7 cellular contexts compared by ENCODE assay signal in genomic region chr1:32724678-32725594, GRCh38. TPM values are rescaled to one million over a fixed set of nuclear protein-coding genes. Genes with fewer than 3 reads are reported as not detected.
A peak's percentile ranks its signal among the peaks of the same experiment; 100 is the strongest.
DNase-seq lines count a peak whose midpoint lies in the region; ATAC-seq and TF ChIP-seq lines count a peak whose summit lies in the region.

No MANE protein-coding gene starts in this region.

- peak overlapping the region; percentile 30 for H3K4me2 ChIP-seq in GM23248 (ENCODE audit: unreplicated experiment)

- peak; percentile 97 for DNase-seq in GM23248
- peak; percentile 18 for DNase-seq in NCI-H2227 treated with DMSO at 0.1 percent for 48 hours (lab: John Stamatoyannopoulos, UW)
- peak; percentile 70 to 92 (median 89) for DNase-seq in adrenal gland
- DNase-seq in kidney glomerular epithelial cell (lab: John Stamatoyannopoulos, UW) = peak; percentile 49
- peak; percentile 75 for DNase-seq in ureter (ENCODE audit: low spot score)

- intact Hi-C loops in adrenal gland (cut with DNase I) = no loop called here

- no peaks in the 10 kb centered on the region for H3K79me2 ChIP-seq in GM23248 (ENCODE audit: insufficient read depth)

- 0 out of 2 replicates have a peak overlapping the region, but pooled peaks have one; percentile 18 for H3K9ac ChIP-seq in GM23248

- in situ Hi-C loops in GM23248 (cut with MboI) = no loop called here

- no peaks in the 10 kb centered on the region for H3K36me3 ChIP-seq in GM23248 (ENCODE audit: low read depth)
- no peaks in the 10 kb centered on the region for H3K36me3 ChIP-seq in adrenal gland (replicated peaks in 1 of 2)

- H3F3A ChIP-seq in GM23248 (ENCODE audit: insufficient read depth) = no peaks in the 10 kb centered on the region; the same call in 1 of the 2 replicates

- H3K9me3 ChIP-seq in GM23248 (ENCODE audit: low read depth) (no peaks in the 10 kb centered on the region), adrenal gland (replicated peaks in 1 of 3) (no peaks in the 10 kb centered on the region)

- H3K9me2 ChIP-seq in GM23248 (ENCODE audit: insufficient read depth) = no peaks in the 10 kb centered on the region

- H3K27ac ChIP-seq in GM23248 = peak overlapping the region; percentile 29; the same call in 1 of the 2 replicates
- H3K27ac ChIP-seq in adrenal gland = peak overlapping the region in 3 of 5 donors; percentile 25 to 83 (median 54)

- peak overlapping the region; percentile 76 for H2AFZ ChIP-seq in GM23248

- H4K20me1 ChIP-seq in GM23248 (ENCODE audit: insufficient read depth) = no peaks in the 10 kb centered on the region

- 54 to 55% methylated on average over 14 of the region's 14 CpGs for WGBS in GM23248 (ENCODE audit: low coverage in 1 of 2, low lambda C conversion rate in 2 of 2, missing lambda C conversion rate in 2 of 2), 2 experiments
- 50 to 57% (median 55%) methylated on average over 13 to 14 of the region's 14 CpGs for WGBS in adrenal gland, 4 donors

- H3K4me1 ChIP-seq in GM23248 (ENCODE audit: insufficient read depth) (peaks cover 17% of the 10 kb centered on the region), adrenal gland (replicated peaks in 1 of 2) (peaks cover 18 to 19% of the 10 kb centered on the region in 2 donors)

- TF ChIP-seq CTCF in adrenal gland (IDR thresholded peaks at IDR 0.05) = no peak

- H3K4me3 ChIP-seq in GM23248 (no peak overlapping the region), adrenal gland (no peak overlapping the region)

- H3K27me3 ChIP-seq in GM23248 (replicated peaks; ENCODE audit: insufficient read depth) (no peaks in the 10 kb centered on the region), adrenal gland (no peaks in the 10 kb centered on the region)

- ATAC-seq in GM21515 (IDR thresholded peaks at IDR 0.05; ENCODE audit: unreplicated experiment) (no peak), HG02981 (IDR thresholded peaks at IDR 0.05; ENCODE audit: unreplicated experiment) (no peak)

- TF ChIP-seq POLR2A in adrenal gland (IDR thresholded peaks at IDR 0.05) = peak in 1 of 2 donors; percentile 68

RNA-seq across cellular contexts. Expression of gene SYNC, which starts 22.4 kb away (rescaled TPM):
- total RNA-seq in GM23248 (2014; rRNA removed; shearing (Covaris generic)) = 103 and 112 TPM in 2 replicates
- 60.0 and 60.5 TPM in 2 replicates for polyA plus RNA-seq in GM23248 (2016; fragmentation: Nextera tagmentation; extraction: Ambion mirVana)
- total RNA-seq in adrenal gland = 10 to 100 TPM in 4 of 8 donors, 1 to 10 TPM in 4; 5.6 to 35.4 (median 10.4) TPM
- polyA plus RNA-seq in adrenal gland = 10 to 100 TPM in 1 of 3 donors, 1 to 10 TPM in 2; 3.2 to 15.2 (median 5.8) TPM
- 6.4 TPM for total RNA-seq in ureter

Comparison
In these comparisons a context has a peak if more than half of its experiments do, and no peak if none do; other contexts are left out.
1. DNase-seq: peak in every context shown above with its lines; median percentile 97 in GM23248; 89 in adrenal gland; 75 in ureter; 49 in kidney glomerular epithelial cell; 18 in NCI-H2227 treated with DMSO at 0.1 percent for 48 hours.